Comparison of ENCODE assay signal across 8 cellular contexts in the genomic region with DNA sequence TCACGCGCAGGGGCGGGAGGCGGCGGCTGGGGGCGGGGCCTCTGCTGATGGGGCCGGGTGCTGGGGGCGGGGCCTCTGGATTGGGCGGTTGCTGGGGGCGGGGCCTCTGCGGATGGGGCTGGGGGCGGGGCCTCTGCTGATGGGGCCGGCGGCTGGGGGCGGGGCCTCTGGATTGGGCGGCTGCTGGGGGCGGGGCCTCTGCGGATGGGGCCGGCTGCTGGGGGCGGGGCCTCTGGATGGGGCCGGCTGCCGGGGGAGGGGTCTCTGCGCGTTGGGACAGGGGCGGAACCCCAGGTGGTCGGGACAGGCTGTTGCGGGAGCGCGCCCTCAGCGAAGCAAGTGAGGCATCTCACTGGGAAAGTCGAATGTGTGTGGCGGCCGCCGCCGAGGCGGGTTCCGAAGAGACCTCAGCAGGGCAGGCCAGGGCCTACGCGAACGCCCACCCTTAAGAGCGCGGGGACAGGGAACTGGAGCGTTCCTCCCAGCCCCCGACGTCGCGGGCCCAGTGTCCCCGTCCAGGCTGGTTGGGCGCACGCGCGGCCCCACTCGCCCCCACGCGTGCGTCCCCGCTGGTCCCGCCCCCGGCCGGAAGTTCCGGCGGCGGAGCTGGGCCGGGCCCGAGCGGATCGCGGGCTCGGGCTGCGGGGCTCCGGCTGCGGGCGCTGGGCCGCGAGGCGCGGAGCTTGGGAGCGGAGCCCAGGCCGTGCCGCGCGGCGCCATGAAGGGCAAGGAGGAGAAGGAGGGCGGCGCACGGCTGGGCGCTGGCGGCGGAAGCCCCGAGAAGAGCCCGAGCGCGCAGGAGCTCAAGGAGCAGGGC. TPM values are rescaled to one million over a fixed set of nuclear protein-coding genes. Genes with fewer than 3 reads are reported as not detected.
DNase-seq lines count a peak whose midpoint lies in the region; ATAC-seq, FAIRE-seq and TF ChIP-seq lines count a peak whose summit lies in the region.

A gene (plus strand): TSS at position 603 of the 817 bp plus-strand sequence. CDS start 116 bp downstream, at position 719.

- CTCF ChIA-PET in K562 (lab: Yijun Ruan, JAX; ENCODE audit: low intra/inter-chr PET ratio) = no interaction called here

- H3K27me3 ChIP-seq in K562 (ENCODE audit: control insufficient read depth in 2 of 2, insufficient read depth in 2 of 2, low read length in 2 of 2) (no peaks in the 10 kb centered on the region), iPS DF 6.9 (ENCODE audit: control insufficient read depth, insufficient read depth, low read length) (no peaks in the 10 kb centered on the region)

- H3K9ac ChIP-seq in K562 (ENCODE audit: insufficient read depth in 1 of 2, low read depth in 2 of 2, low read length in 2 of 2) = peak within 1 kb of the TSS; percentile 84 to 98

- peak; percentile 88 for DNase-seq in EH (ENCODE audit: low read depth)
- DNase-seq in HFF-Myc (ENCODE audit: extremely low read depth, low read depth) = no peak
- DNase-seq in NCI-H1930 (lab: John Stamatoyannopoulos, UW) = peak; percentile 88 to 89
- peak; percentile 91 for DNase-seq in UCSD-AML1 (lab: John Stamatoyannopoulos, UW; ENCODE audit: unreplicated experiment)
- peak; percentile 78 to 91 (median 84) for DNase-seq in K562 (ENCODE audit: extremely low read depth in 1 of 4, low spot score in 3 of 4)
- DNase-seq in iPS DF 6.9 (ENCODE audit: low read depth, low spot score) = no peak
- peak; percentile 95 for DNase-seq in sciatic nerve (ENCODE audit: low spot score)

- H3K4me3 ChIP-seq in HFF-Myc (replicated peaks; ENCODE audit: low read depth, low read length) (peak within 1 kb of the TSS; percentile 83), K562 (peak within 1 kb of the TSS; percentile 98), iPS DF 6.9 (ENCODE audit: low read length) (peak within 1 kb of the TSS; percentile 65)

- no peak; the same call in 1 of the 2 replicates for TF ChIP-seq POLR2A in K562 (conservative IDR thresholded peaks at IDR 0.05)

- WGBS in K562 (ENCODE audit: insufficient coverage, low coverage, missing lambda C conversion rate) = under 1% methylated on average over 44 of the region's 93 CpGs
- no CpG with 5 or more reads among the region's 93 CpGs for WGBS in iPS DF 6.9 (ENCODE audit: insufficient coverage, insufficient read length)

- no peaks in the 10 kb centered on the region for H3K9me3 ChIP-seq in K562 (replicated peaks; ENCODE audit: control insufficient read depth, insufficient read depth, low read depth, low read length)
- no peaks in the 10 kb centered on the region for H3K9me3 ChIP-seq in iPS DF 6.9 (ENCODE audit: control insufficient read depth, insufficient read depth, low read length)

- H3K4me2 ChIP-seq in K562 (ENCODE audit: insufficient read depth, low read length) = peak within 1 kb of the TSS; percentile 98

- H3K27ac ChIP-seq in K562 (ENCODE audit: extremely low read depth, low read depth, low read length) (peak within 1 kb of the TSS; percentile 89), iPS DF 6.9 (ENCODE audit: low read length) (no peak within 1 kb of the TSS)

- peaks cover 41% of the 10 kb centered on the region for H3K79me2 ChIP-seq in K562 (ENCODE audit: control insufficient read depth, insufficient read depth, low read length)

- ATAC-seq in K562 = peak; percentile 62
- ATAC-seq in sciatic nerve = peak; percentile 74
- no peak for ATAC-seq in HG02973 (IDR thresholded peaks at IDR 0.05; ENCODE audit: unreplicated experiment)

- TF ChIP-seq CTCF in HFF-Myc (IDR thresholded peaks at IDR 0.05; ENCODE audit: low read depth, low read length, missing control alignments) = no peak
- no peak for TF ChIP-seq CTCF in K562 (IDR thresholded peaks at IDR 0.05 in 2 of 3, conservative IDR thresholded peaks at IDR 0.05 in 1 of 3; ENCODE audit: insufficient read depth in 2 of 3, low read depth in 1 of 3, low read length in 3 of 3)

- peaks cover 21% of the 10 kb centered on the region for H4K20me1 ChIP-seq in K562 (replicated peaks; ENCODE audit: control insufficient read depth, insufficient read depth, low read length)

- no peak for FAIRE-seq in K562 (lab: Jason Lieb, UNC)

- TF ChIP-seq EP300 in K562 (IDR thresholded peaks at IDR 0.05; ENCODE audit: low read length) = no peak; the same call in 1 of the 2 replicates

- intact Hi-C loops in K562 (cut with micrococcal nuclease) = loop anchor here (5.0 kb wide), 2 partner anchors 43 to 283 kb away; a partner anchor contains a TSS
- intact Hi-C loops in sciatic nerve (cut with DNase I) = no loop called here

- H3K36me3 ChIP-seq in K562 (ENCODE audit: control insufficient read depth, insufficient read depth, low read length) (peaks cover 36% of the 10 kb centered on the region), iPS DF 6.9 (ENCODE audit: control insufficient read depth, insufficient read depth, low read length) (peaks cover 15% of the 10 kb centered on the region)

- BruUV-seq in K562 (replicated peaks; lab: Mats Ljungman, UMichigan) = no TSS peak

- peaks cover 11% of the 10 kb centered on the region for H3K9me1 ChIP-seq in K562 (ENCODE audit: control insufficient read depth, insufficient read depth, low read length)

- in situ Hi-C loops in K562 (cut with MboI) = loop anchor here (10.0 kb wide), 1 partner anchor 285 kb away; a partner anchor contains a TSS

- TF ChIP-seq RAD21 in K562 (CRISPR knock-in tag; conservative IDR thresholded peaks at IDR 0.05 in 1 of 2, IDR thresholded peaks at IDR 0.05 in 1 of 2) = no peak

- peak within 1 kb of the TSS; percentile 93 for H2AFZ ChIP-seq in K562 (ENCODE audit: low read depth, low read length)

- peaks cover 36 to 98% of the 10 kb centered on the region in 2 experiments for H3K4me1 ChIP-seq in K562 (replicated peaks in 1 of 2; ENCODE audit: control insufficient read depth in 2 of 2, insufficient read depth in 2 of 2, low read length in 2 of 2)
- peaks cover 9% of the 10 kb centered on the region for H3K4me1 ChIP-seq in iPS DF 6.9 (ENCODE audit: control insufficient read depth, insufficient read depth, low read length)

- POLR2A ChIA-PET in K562 (lab: Yijun Ruan, JAX) = interaction anchor here (0.5 to 1.8 kb wide), 10 partner anchors 10 to 1119 kb away, joined by 3 to 10 read pairs (median 3); a partner anchor contains a TSS

TF ChIP-seq in K562, 482 proteins besides CTCF, POLR2A, EP300 and RAD21 (continues in another document):
- TF ChIP-seq, protein P1, sequence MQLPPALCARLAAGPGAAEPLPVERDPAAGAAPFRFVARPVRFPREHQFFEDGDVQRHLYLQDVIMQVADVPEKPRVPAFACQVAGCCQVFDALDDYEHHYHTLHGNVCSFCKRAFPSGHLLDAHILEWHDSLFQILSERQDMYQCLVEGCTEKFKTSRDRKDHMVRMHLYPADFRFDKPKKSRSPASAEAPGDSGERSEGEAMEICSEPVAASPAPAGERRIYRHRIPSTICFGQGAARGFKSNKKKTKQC (CRISPR knock-in tag; IDR thresholded peaks at IDR 0.05) = no peak
- peak; percentile 87 for TF ChIP-seq NFIC (IDR thresholded peaks at IDR 0.05)
- TF ChIP-seq, protein P2, sequence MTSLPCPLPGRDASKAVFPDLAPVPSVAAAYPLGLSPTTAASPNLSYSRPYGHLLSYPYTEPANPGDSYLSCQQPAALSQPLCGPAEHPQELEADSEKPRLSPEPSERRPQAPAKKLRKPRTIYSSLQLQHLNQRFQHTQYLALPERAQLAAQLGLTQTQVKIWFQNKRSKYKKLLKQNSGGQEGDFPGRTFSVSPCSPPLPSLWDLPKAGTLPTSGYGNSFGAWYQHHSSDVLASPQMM (CRISPR knock-in tag; IDR thresholded peaks at IDR 0.05) = no peak
- TF ChIP-seq SUPT5H (IDR thresholded peaks at IDR 0.05) = peak; percentile 23
- no peak for TF ChIP-seq TAL1 (IDR thresholded peaks at IDR 0.05)
- no peak for TF ChIP-seq NR2C1 (IDR thresholded peaks at IDR 0.05)
- no peak for TF ChIP-seq NR2C1 (tag; IDR thresholded peaks at IDR 0.05)
- TF ChIP-seq TBP (optimal IDR thresholded peaks at IDR 0.05; ENCODE audit: low read depth, low read length) = peak; percentile 47
- TF ChIP-seq ZFP1 (CRISPR knock-in tag; IDR thresholded peaks at IDR 0.05) = no peak
- TF ChIP-seq, protein P3, sequence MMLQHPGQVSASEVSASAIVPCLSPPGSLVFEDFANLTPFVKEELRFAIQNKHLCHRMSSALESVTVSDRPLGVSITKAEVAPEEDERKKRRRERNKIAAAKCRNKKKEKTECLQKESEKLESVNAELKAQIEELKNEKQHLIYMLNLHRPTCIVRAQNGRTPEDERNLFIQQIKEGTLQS (IDR thresholded peaks at IDR 0.05) = no peak
- TF ChIP-seq, protein P3 (CRISPR knock-in tag; conservative IDR thresholded peaks at IDR 0.05) = no peak
- 0 out of 4 replicates have a peak, but pooled peaks of 1 of the 2 experiments have one; percentile 13 for TF ChIP-seq TEAD1 (CRISPR knock-in tag; IDR thresholded peaks at IDR 0.05)
- peak; percentile 65 for TF ChIP-seq MTA3 (IDR thresholded peaks at IDR 0.05; ENCODE audit: borderline replicate concordance)
- TF ChIP-seq ZFX (CRISPR knock-in tag; IDR thresholded peaks at IDR 0.05) = peak; percentile 68
- no peak for TF ChIP-seq FOXA1 (IDR thresholded peaks at IDR 0.05; ENCODE audit: borderline replicate concordance)

RNA-seq across cellular contexts. Expression of the gene that starts here (rescaled TPM):
- 38.7 and 156 TPM in 2 replicates for total RNA-seq in K562 (2011; cell fraction: chromatin; rRNA removed; ENCODE audit: low replicate concordance)
- 192 and 203 TPM in 2 replicates for total RNA-seq in K562 (2011; cell fraction: nucleolus; rRNA removed)
- total RNA-seq in K562 (2011; cell fraction: nucleoplasm; rRNA removed) = 62.0 and 88.9 TPM in 2 replicates
- total RNA-seq in K562 (2014; rRNA removed) = 251 and 276 TPM in 2 replicates
- 65.4 and 88.2 TPM in 2 replicates for total RNA-seq in K562 (2014; rRNA removed; fragmentation: Illumina TruSeq; extraction: Trizol)
- 147 and 168 TPM in 2 replicates for total RNA-seq in K562 (2015; rRNA removed; fragmentation: Illumina TruSeq; extraction: Trizol)
- 191 and 213 TPM in 2 replicates for total RNA-seq in K562 (2021)
- polyA plus RNA-seq in K562 (2011; rRNA removed) = 114 TPM in 2 replicates
- 94.5 and 181 TPM in 2 replicates for polyA plus RNA-seq in K562 (2011; cell fraction: cytosol; rRNA removed)
- polyA plus RNA-seq in K562 (2011; cell fraction: nucleus; rRNA removed) = 195 and 305 TPM in 2 replicates
- 87.2 and 101 TPM in 2 replicates for polyA plus RNA-seq in K562 (2012)
- 152 and 188 TPM in 2 replicates for polyA plus RNA-seq in K562 (2014; fragmentation: Illumina TruSeq; extraction: Trizol)
- polyA plus RNA-seq in K562 (2014; fragmentation: Nextera tagmentation; extraction: Ambion mirVana) = 10 to 100 TPM; 10.6 to 27.7 TPM
- polyA plus RNA-seq in K562 (2014; rRNA removed) = 193 and 200 TPM in 2 replicates
- polyA minus RNA-seq in K562 (2011; rRNA and poly(A)+ RNA removed) = 22.1 and 33.0 TPM in 2 replicates
- 41.4 and 45.7 TPM in 2 replicates for polyA minus RNA-seq in K562 (2011; cell fraction: cytosol; rRNA and poly(A)+ RNA removed)
- polyA minus RNA-seq in K562 (2011; cell fraction: nucleus; rRNA and poly(A)+ RNA removed) = 57.6 and 61.8 TPM in 2 replicates
- total RNA-seq in sciatic nerve = 80.2 TPM

Comparison
In these comparisons a context has a peak if more than half of its experiments do, and no peak if none do; other contexts are left out.
1. DNase-seq: peak in EH (single experiment), NCI-H1930 (2 of 2), UCSD-AML1 (single experiment), K562 (4 of 4) and sciatic nerve (single experiment); none in HFF-Myc (single experiment) and iPS DF 6.9 (single experiment).
2. Peak in every context shown above with its lines, with median percentiles within 50 percentile points of each other: H3K4me3 ChIP-seq.